ENCODE assay signal across 18 cellular contexts in the genomic region with DNA sequence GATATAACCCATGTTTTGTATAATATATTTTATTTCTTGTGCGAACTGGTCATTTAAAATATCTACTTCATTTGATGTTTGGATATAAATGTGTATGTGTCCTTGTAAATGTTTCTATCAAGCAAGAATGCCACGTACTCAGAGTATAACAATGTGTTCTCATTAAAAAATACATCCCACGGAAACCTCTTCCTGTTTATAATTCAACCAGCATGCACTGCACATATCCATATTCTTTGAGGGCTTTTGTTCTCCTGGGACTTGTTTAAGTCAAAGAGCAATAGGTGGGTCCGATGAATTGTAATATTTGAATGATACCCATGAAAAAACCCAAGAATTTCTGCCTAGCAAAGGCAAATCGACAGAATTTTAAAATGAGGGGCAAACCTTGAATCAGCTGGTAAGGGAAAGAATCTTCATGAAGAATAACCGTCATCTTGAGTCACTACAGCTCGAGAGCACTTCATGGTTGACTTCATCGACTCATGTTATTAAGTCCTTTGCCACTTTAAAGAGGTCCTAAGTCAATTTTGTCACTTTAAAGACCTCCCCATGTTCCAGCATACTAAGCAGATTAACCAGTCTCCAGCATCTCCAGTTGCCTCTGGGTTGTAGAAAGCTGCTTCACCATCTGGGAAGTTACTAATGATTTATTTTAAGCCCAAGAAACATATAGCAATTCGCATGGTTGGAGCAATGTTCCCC.
DNase-seq lines count a peak whose midpoint lies in the region; TF ChIP-seq lines count a peak whose summit lies in the region.
"Had no signal": no experiment of that assay in that cellular context is flagged by ENCODE, and none has a peak within 500 bp of the region (broad histone marks: within the 10 kb centered on the region; RNA-seq: fewer than 3 reads in every experiment).

No MANE protein-coding gene starts in this region.

- no peak overlapping the region for H3K9ac ChIP-seq in Karpas-422 (ENCODE audit: low read length)

- H3K27me3 ChIP-seq in brain microvascular endothelial cell (replicated peaks) (no peaks in the 10 kb centered on the region), osteoblast (ENCODE audit: insufficient read depth, low read length) (no peaks in the 10 kb centered on the region), Karpas-422 (ENCODE audit: low read length) (no peaks in the 10 kb centered on the region)
- H3K27me3 ChIP-seq: MG63 had no signal

- H3K36me3 ChIP-seq in brain microvascular endothelial cell (replicated peaks) (no peaks in the 10 kb centered on the region), osteoblast (ENCODE audit: insufficient read depth, low read length) (peaks cover 35% of the 10 kb centered on the region), Karpas-422 (ENCODE audit: insufficient read depth, low read length) (no peaks in the 10 kb centered on the region)
- H3K36me3 ChIP-seq: HAP-1, MG63 had no signal

- H3K4me1 ChIP-seq in osteoblast (ENCODE audit: insufficient read depth, low read length) = peaks cover 20% of the 10 kb centered on the region
- H3K4me1 ChIP-seq in Karpas-422 (ENCODE audit: low read length) = no peaks in the 10 kb centered on the region
- H3K4me1 ChIP-seq: HAP-1 had no signal

- H3K4me3 ChIP-seq in LNCaP clone FGC (ENCODE audit: low read depth, low read length) = no peak overlapping the region
- H3K4me3 ChIP-seq in brain microvascular endothelial cell (ENCODE audit: low read depth, low read length) = no peak overlapping the region
- no peak overlapping the region for H3K4me3 ChIP-seq in osteoblast (ENCODE audit: insufficient read depth, low read length)
- no peak overlapping the region for H3K4me3 ChIP-seq in Karpas-422 (ENCODE audit: low read length)
- H3K4me3 ChIP-seq: HAP-1, MG63 had no signal

- no peaks in the 10 kb centered on the region for H3K9me3 ChIP-seq in osteoblast (ENCODE audit: low read depth, low read length)
- no peaks in the 10 kb centered on the region for H3K9me3 ChIP-seq in Karpas-422 (ENCODE audit: low read length)
- H3K9me3 ChIP-seq: HAP-1, MG63 had no signal

- peak; percentile 67 for DNase-seq in EL
- DNase-seq in LNCaP clone FGC (ENCODE audit: low read depth) = peak; percentile 35
- DNase-seq in brain microvascular endothelial cell = no peak
- peak; percentile 2 for DNase-seq in osteoblast (ENCODE audit: insufficient read length, low spot score, missing footprints)
- DNase-seq in Karpas-422 = no peak
- no peak for DNase-seq in NCI-H2196 treated with DMSO at 0.1 percent for 48 hours (lab: John Stamatoyannopoulos, UW; ENCODE audit: unreplicated experiment)
- no peak for DNase-seq in activated CD4-positive, alpha-beta T cell treated with anti-CD3 and anti-CD28 coated beads, Interleukin-2, amount 50 U/mL, for 1 hour
- DNase-seq: AML-193, COR-L47, DMS153, KG1, MG63, NCI-H1092, NCI-H2081 treated with DMSO at 0.1 percent for 48 hours, NCI-H510A treated with DMSO at 0.1 percent for 48 hours, SHP77 had no signal

- no peaks in the 10 kb centered on the region for H4K20me1 ChIP-seq in osteoblast (ENCODE audit: insufficient read depth, low read length)
- no peaks in the 10 kb centered on the region for H4K20me1 ChIP-seq in Karpas-422 (ENCODE audit: insufficient read depth, low read depth, low read length)

- in situ Hi-C loops in brain microvascular endothelial cell (cut with HindIII; ENCODE audit: low pct_ligation_motif_present, low sequenced_read_pairs) = no loop called here

- H3K27ac ChIP-seq in brain microvascular endothelial cell = peak overlapping the region; percentile 52
- no peak overlapping the region for H3K27ac ChIP-seq in osteoblast (ENCODE audit: low read depth, low read length)
- no peak overlapping the region for H3K27ac ChIP-seq in Karpas-422 (ENCODE audit: low read length)
- H3K27ac ChIP-seq: HL-60 had no signal

- H2AFZ ChIP-seq in osteoblast (ENCODE audit: low read length) (no peak overlapping the region), Karpas-422 (ENCODE audit: low read length) (no peak overlapping the region)

- H3K4me2 ChIP-seq in osteoblast (ENCODE audit: insufficient read depth, low read length) = no peak overlapping the region
- H3K4me2 ChIP-seq in Karpas-422 (ENCODE audit: low read depth, low read length, poor library complexity, severe bottlenecking) = no peak overlapping the region

- H3K79me2 ChIP-seq in osteoblast (ENCODE audit: insufficient read depth, low read length) (no peaks in the 10 kb centered on the region), Karpas-422 (ENCODE audit: low read length) (no peaks in the 10 kb centered on the region)

- TF ChIP-seq CTCF in LNCaP clone FGC (IDR thresholded peaks at IDR 0.05; ENCODE audit: control insufficient read depth, extremely low read depth, insufficient read depth) (no peak), brain microvascular endothelial cell (IDR thresholded peaks at IDR 0.05; ENCODE audit: low read depth, low read length, missing control alignments) (no peak), osteoblast (IDR thresholded peaks at IDR 0.05; ENCODE audit: extremely low read depth, low read depth, low read length) (no peak)

- no peaks in the 10 kb centered on the region for H3K9me2 ChIP-seq in Karpas-422 (replicated peaks; ENCODE audit: insufficient read depth, low read length)

Comparison
In these comparisons a context has a peak if more than half of its experiments do, and no peak if none do; other contexts are left out.
1. DNase-seq: peak in EL (single experiment), LNCaP clone FGC (single experiment) and osteoblast (single experiment); none in brain microvascular endothelial cell (single experiment), Karpas-422 (single experiment), NCI-H2196 treated with DMSO at 0.1 percent for 48 hours (single experiment) and activated CD4-positive, alpha-beta T cell treated with anti-CD3 and anti-CD28 coated beads, Interleukin-2, amount 50 U/mL, for 1 hour (single experiment).